In genomic region chr13:33541962-33542308, GRCh38 we compare ENCODE assay signal across 8 cellular contexts.
A peak's percentile ranks its signal among the peaks of the same experiment; 100 is the strongest.
DNase-seq lines count a peak whose midpoint lies in the region; TF ChIP-seq lines count a peak whose summit lies in the region.

No MANE protein-coding gene starts in this region.

- peak overlapping the region; percentile 95 for H3K27ac ChIP-seq in RWPE1
- H3K27ac ChIP-seq in trophoblast cell (ENCODE audit: low read depth, low read length), result peak overlapping the region; percentile 100

- TF ChIP-seq CTCF in GM06990 (IDR thresholded peaks at IDR 0.05; ENCODE audit: insufficient read depth, low read length, poor library complexity, severe bottlenecking) (no peak), RWPE1 (conservative IDR thresholded peaks at IDR 0.05; ENCODE audit: low read depth) (no peak), epithelial cell of proximal tubule (conservative IDR thresholded peaks at IDR 0.05; ENCODE audit: low read depth, low read length) (no peak)

- H3K18ac ChIP-seq in trophoblast cell (ENCODE audit: low read length), result peak overlapping the region; percentile 77

- H3K9ac ChIP-seq in trophoblast cell (ENCODE audit: low read length), result peak overlapping the region; percentile 49

- H3K79me1 ChIP-seq in trophoblast cell (ENCODE audit: low read length), result peaks cover 8% of the 10 kb centered on the region

- no peaks in the 10 kb centered on the region for H3K9me3 ChIP-seq in trophoblast cell (ENCODE audit: insufficient read depth, low read depth, low read length)

- H4K12ac ChIP-seq in trophoblast cell (ENCODE audit: low read depth, low read length), result peak overlapping the region; percentile 80

- no peak overlapping the region for H2AK5ac ChIP-seq in trophoblast cell (ENCODE audit: low read length)

- H3K4me2 ChIP-seq in trophoblast cell (ENCODE audit: low read length), result peak overlapping the region; percentile 50

- peaks cover 4% of the 10 kb centered on the region for H3K79me2 ChIP-seq in trophoblast cell (ENCODE audit: control insufficient read depth, insufficient read depth, low read length, poor library complexity)

- no peak overlapping the region for H2AFZ ChIP-seq in trophoblast cell (ENCODE audit: insufficient read depth, low read length, poor library complexity)

- no peak overlapping the region for H3K23ac ChIP-seq in trophoblast cell (ENCODE audit: low read length)

- H3K4me3 ChIP-seq in GM06990 (replicated peaks; ENCODE audit: low read depth, low read length) (peak overlapping the region; percentile 63), epithelial cell of proximal tubule (ENCODE audit: low read depth, low read length) (peak overlapping the region; percentile 68), trophoblast cell (ENCODE audit: low read depth, low read length) (no peak overlapping the region)

- H2BK12ac ChIP-seq in trophoblast cell (ENCODE audit: low read length), result no peak overlapping the region

- no peaks in the 10 kb centered on the region for H3K36me3 ChIP-seq in GM06990 (ENCODE audit: control insufficient read depth, insufficient read depth, low read length)
- no peaks in the 10 kb centered on the region for H3K36me3 ChIP-seq in trophoblast cell (ENCODE audit: control insufficient read depth in 1 of 2, insufficient read depth in 2 of 2, low read length in 2 of 2)

- H4K91ac ChIP-seq in trophoblast cell (ENCODE audit: low read depth, low read length), result peak overlapping the region; percentile 66

- peak overlapping the region; percentile 96 for H4K8ac ChIP-seq in trophoblast cell (ENCODE audit: low read depth, low read length)

- no peak overlapping the region for H3K4ac ChIP-seq in trophoblast cell (ENCODE audit: low read depth, low read length)

- H3K4me1 ChIP-seq in trophoblast cell (ENCODE audit: control insufficient read depth in 1 of 2, insufficient read depth in 2 of 2, low read length in 2 of 2), result peaks cover 0 to 2% of the 10 kb centered on the region in 2 experiments

- no CpG with 5 or more reads among the region's 8 CpGs for WGBS in trophoblast cell (ENCODE audit: extremely low coverage, insufficient coverage, insufficient read length)

- POLR2A ChIA-PET in RWPE1 (lab: Yijun Ruan, JAX; ENCODE audit: low non-redundant PET), result no interaction called here

- CTCF ChIA-PET in RWPE1 (lab: Yijun Ruan, JAX), result no interaction called here

- peak overlapping the region; percentile 86 for H2BK5ac ChIP-seq in trophoblast cell (ENCODE audit: low read depth, low read length, poor library complexity)

- H3K27me3 ChIP-seq in GM06990 (replicated peaks; ENCODE audit: control insufficient read depth, insufficient read depth, low read length), result no peaks in the 10 kb centered on the region
- no peaks in the 10 kb centered on the region for H3K27me3 ChIP-seq in trophoblast cell (ENCODE audit: insufficient read depth, low read length)

- H3K14ac ChIP-seq in trophoblast cell (ENCODE audit: low read length), result peak overlapping the region; percentile 85

- peak overlapping the region; percentile 41 for H2BK120ac ChIP-seq in trophoblast cell (ENCODE audit: insufficient read depth, low read length, poor library complexity)

- DNase-seq in GM06990 (ENCODE audit: extremely low read depth, insufficient read length) (no peak), RWPE1 (ENCODE audit: low spot score) (no peak), epithelial cell of proximal tubule (ENCODE audit: low read depth) (no peak), trophoblast cell (no peak), LoVo (ENCODE audit: low spot score) (no peak), NCI-H2171 (lab: John Stamatoyannopoulos, UW) (no peak), NCI-H510A treated with DMSO at 0.1 percent for 48 hours (lab: John Stamatoyannopoulos, UW) (no peak)
- no peak for DNase-seq in stimulated activated CD4-positive, alpha-beta T cell treated with anti-CD3 and anti-CD28 coated beads, Interleukin-2, amount 100 ng/mL, for 48 hours
